Comparison of ENCODE assay signal across 1 cellular context in the genomic region with DNA sequence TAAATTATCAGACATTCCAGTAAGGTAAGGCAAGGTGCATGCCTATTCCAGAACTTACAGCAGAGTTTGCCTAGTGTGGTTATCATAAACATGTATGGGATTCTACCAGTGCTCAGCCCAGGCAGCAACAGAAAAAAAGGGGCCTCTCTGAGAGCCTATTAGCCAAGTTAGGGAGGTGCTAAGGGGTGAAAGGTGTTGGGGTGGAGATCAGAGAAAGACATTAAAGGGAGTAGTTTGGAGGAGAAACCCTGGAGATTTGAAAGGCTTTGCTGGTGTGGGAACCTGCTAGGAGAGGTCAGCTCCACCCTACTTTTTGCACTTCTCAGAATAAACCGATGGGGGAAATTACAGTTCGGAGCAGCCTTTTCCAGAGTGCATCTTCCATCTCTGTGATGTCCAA.
TF ChIP-seq lines count a peak whose summit lies in the region.

No MANE protein-coding gene starts in this region.

TF ChIP-seq in WTC11, 78 proteins besides CTCF, POLR2A, EP300 and RAD21 (continued from another document):
- TF ChIP-seq, protein P1, sequence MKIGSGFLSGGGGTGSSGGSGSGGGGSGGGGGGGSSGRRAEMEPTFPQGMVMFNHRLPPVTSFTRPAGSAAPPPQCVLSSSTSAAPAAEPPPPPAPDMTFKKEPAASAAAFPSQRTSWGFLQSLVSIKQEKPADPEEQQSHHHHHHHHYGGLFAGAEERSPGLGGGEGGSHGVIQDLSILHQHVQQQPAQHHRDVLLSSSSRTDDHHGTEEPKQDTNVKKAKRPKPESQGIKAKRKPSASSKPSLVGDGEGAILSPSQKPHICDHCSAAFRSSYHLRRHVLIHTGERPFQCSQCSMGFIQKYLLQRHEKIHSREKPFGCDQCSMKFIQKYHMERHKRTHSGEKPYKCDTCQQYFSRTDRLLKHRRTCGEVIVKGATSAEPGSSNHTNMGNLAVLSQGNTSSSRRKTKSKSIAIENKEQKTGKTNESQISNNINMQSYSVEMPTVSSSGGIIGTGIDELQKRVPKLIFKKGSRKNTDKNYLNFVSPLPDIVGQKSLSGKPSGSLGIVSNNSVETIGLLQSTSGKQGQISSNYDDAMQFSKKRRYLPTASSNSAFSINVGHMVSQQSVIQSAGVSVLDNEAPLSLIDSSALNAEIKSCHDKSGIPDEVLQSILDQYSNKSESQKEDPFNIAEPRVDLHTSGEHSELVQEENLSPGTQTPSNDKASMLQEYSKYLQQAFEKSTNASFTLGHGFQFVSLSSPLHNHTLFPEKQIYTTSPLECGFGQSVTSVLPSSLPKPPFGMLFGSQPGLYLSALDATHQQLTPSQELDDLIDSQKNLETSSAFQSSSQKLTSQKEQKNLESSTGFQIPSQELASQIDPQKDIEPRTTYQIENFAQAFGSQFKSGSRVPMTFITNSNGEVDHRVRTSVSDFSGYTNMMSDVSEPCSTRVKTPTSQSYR (CRISPR knock-in tag; IDR thresholded peaks at IDR 0.05) = no peak
- no peak for TF ChIP-seq ZBTB21 (CRISPR knock-in tag; IDR thresholded peaks at IDR 0.05; ENCODE audit: borderline replicate concordance)
- no peak for TF ChIP-seq MYBL2 (CRISPR knock-in tag; IDR thresholded peaks at IDR 0.05)
- no peak for TF ChIP-seq ZNF416 (CRISPR knock-in tag; IDR thresholded peaks at IDR 0.05)
- TF ChIP-seq SP1 (CRISPR knock-in tag; conservative IDR thresholded peaks at IDR 0.05) = no peak
